28 cellular contexts compared by ENCODE assay signal in genomic region chr21:43279578-43279894, GRCh38.
"Had no signal": no experiment of that assay in that cellular context is flagged by ENCODE, and none has a peak within 500 bp of the region (broad histone marks: within the 10 kb centered on the region; RNA-seq: fewer than 3 reads in every experiment).

No MANE protein-coding gene starts in this region.

- H2AFZ ChIP-seq: neural progenitor cell had no signal

- FAIRE-seq: colon, keratinocyte had no signal

- H3K27ac Mint-ChIP-seq: activated CD8-positive, alpha-beta memory T cell treated with anti-CD3 and anti-CD28 coated beads, Interleukin-2, amount 10 ng/mL, durations not matched to agents 7 days and 5 days; activated CD8-positive, alpha-beta T cell treated with anti-CD3 and anti-CD28 coated beads for 36 hours; activated naive CD4-positive, alpha-beta T cell treated with anti-CD3 and anti-CD28 coated beads, Interleukin-2, amount 50 U/mL, for 72 hours; natural killer cell; stimulated activated effector memory CD8-positive, alpha-beta T cell treated with anti-CD3 and anti-CD28 coated beads, Interleukin-12 subunit alpha, Interleukin-12 subunit beta, amount 100 ng/mL, for 72 hours; stimulated activated naive CD8-positive, alpha-beta T cell treated with anti-CD3 and anti-CD28 coated beads, Interleukin-15, Interleukin-2, amounts not matched to agents 100 ng/mL and 50 ng/mL, for 24 hours; T-helper 1 cell treated with Interleukin-12 subunit alpha and Interleukin-12 subunit beta and Interleukin-4 antibody, amounts not matched to agents 30 μg/mL and 1 μg/mL, for 36 hours had no signal

- H3K4me1 Mint-ChIP-seq: central memory CD8-positive, alpha-beta T cell; natural killer cell had no signal

- H3K36me3 ChIP-seq: breast epithelium, gastrocnemius medialis, neural progenitor cell, thoracic aorta, vagina had no signal

- H3K9ac ChIP-seq: neural progenitor cell had no signal

- H3K4me3 Mint-ChIP-seq: activated CD8-positive, alpha-beta memory T cell treated with anti-CD3 and anti-CD28 coated beads, Interleukin-2, amount 10 ng/mL, durations not matched to agents 7 days and 5 days; activated CD8-positive, alpha-beta T cell treated with anti-CD3 and anti-CD28 coated beads for 36 hours; central memory CD8-positive, alpha-beta T cell; natural killer cell; neural progenitor cell; stimulated activated effector memory CD8-positive, alpha-beta T cell treated with anti-CD3 and anti-CD28 coated beads, Interleukin-12 subunit alpha, Interleukin-12 subunit beta, amount 100 ng/mL, for 72 hours; stimulated activated naive CD8-positive, alpha-beta T cell treated with anti-CD3 and anti-CD28 coated beads, Interleukin-15, Interleukin-2, amounts not matched to agents 100 ng/mL and 50 ng/mL, for 24 hours; T-helper 1 cell treated with Interleukin-12 subunit alpha and Interleukin-12 subunit beta and Interleukin-4 antibody, amounts not matched to agents 30 μg/mL and 1 μg/mL, for 36 hours had no signal

- DNase-seq: activated CD4-positive, alpha-beta T cell treated with anti-CD3 and anti-CD28 coated beads, Interleukin-2, amount 50 U/mL, for 1 hour; activated CD4-positive, CD25-positive, alpha-beta regulatory T cell treated with anti-CD3 and anti-CD28 coated beads, Interleukin-2, amount 50 U/mL, for 72 hours; activated CD8-positive, alpha-beta memory T cell treated with anti-CD3 and anti-CD28 coated beads, Interleukin-2, amount 10 ng/mL, durations not matched to agents 7 days and 5 days; activated CD8-positive, alpha-beta T cell treated with anti-CD3 and anti-CD28 coated beads for 36 hours; activated naive CD4-positive, alpha-beta T cell; activated T-cell treated with anti-CD3 and anti-CD28 coated beads, Interleukin-2, amount 50 U/mL, for 48 hours; effector memory CD4-positive, alpha-beta T cell; gastrocnemius medialis; glutamatergic neuron; hippocampal formation; mesendoderm; natural killer cell; stimulated activated CD4-positive, alpha-beta T cell treated with anti-CD3 and anti-CD28 coated beads, Interleukin-4, amount 100 ng/mL, for 24 hours; SW 1271 had no signal

- H3K9me3 Mint-ChIP-seq: activated CD8-positive, alpha-beta T cell treated with anti-CD3 and anti-CD28 coated beads for 36 hours; activated naive CD4-positive, alpha-beta T cell treated with anti-CD3 and anti-CD28 coated beads, Interleukin-2, amount 50 U/mL, for 72 hours; central memory CD8-positive, alpha-beta T cell; natural killer cell; neural progenitor cell; stimulated activated effector memory CD8-positive, alpha-beta T cell treated with anti-CD3 and anti-CD28 coated beads, Interleukin-12 subunit alpha, Interleukin-12 subunit beta, amount 100 ng/mL, for 72 hours; stimulated activated naive CD8-positive, alpha-beta T cell treated with anti-CD3 and anti-CD28 coated beads, Interleukin-15, Interleukin-2, amounts not matched to agents 100 ng/mL and 50 ng/mL, for 24 hours; T-helper 1 cell treated with Interleukin-12 subunit alpha and Interleukin-12 subunit beta and Interleukin-4 antibody, amounts not matched to agents 30 μg/mL and 1 μg/mL, for 36 hours had no signal

- H3K4me1 ChIP-seq: breast epithelium, gastrocnemius medialis had no signal

- H3K9me3 ChIP-seq: breast epithelium, gastrocnemius medialis, thoracic aorta, vagina had no signal

- ATAC-seq: activated CD8-positive, alpha-beta memory T cell treated with anti-CD3 and anti-CD28 coated beads, Interleukin-2, amount 10 ng/mL, durations not matched to agents 7 days and 5 days; activated CD8-positive, alpha-beta T cell treated with anti-CD3 and anti-CD28 coated beads for 36 hours; activated naive CD4-positive, alpha-beta T cell treated with anti-CD3 and anti-CD28 coated beads, Interleukin-2, amount 50 U/mL, for 72 hours; gastrocnemius medialis; natural killer cell; sciatic nerve; stimulated activated effector memory CD8-positive, alpha-beta T cell treated with anti-CD3 and anti-CD28 coated beads, Interleukin-12 subunit alpha, Interleukin-12 subunit beta, amount 100 ng/mL, for 72 hours had no signal

- H3K27me3 ChIP-seq: neural progenitor cell, vagina had no signal

- H3K27ac ChIP-seq: breast epithelium, gastrocnemius medialis, neural progenitor cell, skin epidermis, thoracic aorta, vagina had no signal

- H3K36me3 Mint-ChIP-seq: activated CD8-positive, alpha-beta memory T cell treated with anti-CD3 and anti-CD28 coated beads, Interleukin-2, amount 10 ng/mL, durations not matched to agents 7 days and 5 days; activated naive CD4-positive, alpha-beta T cell treated with anti-CD3 and anti-CD28 coated beads, Interleukin-2, amount 50 U/mL, for 72 hours; natural killer cell; neural progenitor cell; stimulated activated effector memory CD8-positive, alpha-beta T cell treated with anti-CD3 and anti-CD28 coated beads, Interleukin-12 subunit alpha, Interleukin-12 subunit beta, amount 100 ng/mL, for 72 hours had no signal

- H3K4me3 ChIP-seq: breast epithelium, gastrocnemius medialis, lung, neural progenitor cell, skin epidermis, thoracic aorta, vagina had no signal

- H3K4me2 ChIP-seq: neural progenitor cell had no signal
